Comparison of ENCODE assay signal across 14 cellular contexts in the genomic region with DNA sequence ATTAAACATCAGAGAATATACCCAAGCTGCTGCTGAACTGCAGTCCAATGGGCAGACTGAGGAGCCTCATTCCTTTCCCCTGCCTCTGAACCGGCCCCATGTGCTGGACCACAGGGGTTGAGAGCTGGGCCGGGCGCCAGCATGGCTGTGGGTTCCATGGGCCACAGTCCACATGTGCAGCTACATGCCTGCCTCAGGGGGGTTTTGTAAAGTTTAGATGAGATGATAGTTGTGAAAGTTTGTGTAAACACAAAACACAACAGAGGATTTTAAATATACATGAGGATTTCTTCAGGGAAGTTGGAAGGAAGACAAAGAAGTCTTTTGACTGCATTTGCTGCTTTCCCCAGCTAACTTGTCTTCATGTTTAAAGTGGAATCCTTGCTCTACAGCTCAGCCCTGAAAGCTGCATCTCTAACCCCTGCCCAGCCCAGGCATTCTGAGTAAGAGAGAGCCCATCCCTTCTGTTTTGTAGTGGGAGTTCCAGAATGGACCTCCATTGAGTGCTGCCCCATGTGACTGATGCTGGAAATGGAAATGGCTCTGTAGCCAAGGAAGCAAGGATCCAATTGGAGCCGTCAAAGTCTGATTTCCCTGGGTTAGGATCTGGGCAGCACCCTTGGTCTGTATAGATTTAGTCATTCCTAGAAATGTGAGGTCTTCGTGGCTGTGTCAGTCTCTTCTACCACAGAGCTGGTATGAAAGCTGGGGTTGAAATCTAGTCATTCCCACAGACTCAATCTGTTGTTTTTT. TPM values are rescaled to one million over a fixed set of nuclear protein-coding genes. Genes with fewer than 3 reads are reported as not detected.
A peak's percentile ranks its signal among the peaks of the same experiment; 100 is the strongest.
DNase-seq lines count a peak whose midpoint lies in the region; ATAC-seq, FAIRE-seq and TF ChIP-seq lines count a peak whose summit lies in the region.
"Had no signal": no experiment of that assay in that cellular context is flagged by ENCODE, and none has a peak within 500 bp of the region (broad histone marks: within the 10 kb centered on the region; RNA-seq: fewer than 3 reads in every experiment).

No MANE protein-coding gene starts in this region.

- no peak overlapping the region for H3K4me3 ChIP-seq in GM12865 (ENCODE audit: low read depth, low read length)
- no peak overlapping the region for H3K4me3 ChIP-seq in IMR-90 (ENCODE audit: insufficient read depth, low read depth, low read length)
- no peak overlapping the region for H3K4me3 ChIP-seq in fibroblast of lung (replicated peaks in 1 of 4; ENCODE audit: control extremely low read depth in 1 of 4, insufficient read depth in 1 of 4, low read depth in 3 of 4, low read length in 4 of 4)
- H3K4me3 ChIP-seq in trophoblast cell (ENCODE audit: low read depth, low read length) = no peak overlapping the region
- no peak overlapping the region for H3K4me3 ChIP-seq in tibial artery
- no peak overlapping the region for H3K4me3 ChIP-seq in small intestine (ENCODE audit: low read depth in 1 of 2, low read length in 2 of 2)
- H3K4me3 ChIP-seq: PC-9 had no signal

- H3K18ac ChIP-seq in IMR-90 (ENCODE audit: low read depth, low read length) (peak overlapping the region; percentile 17), trophoblast cell (ENCODE audit: low read length) (no peak overlapping the region)

- H4K5ac ChIP-seq in IMR-90 (ENCODE audit: low read depth, low read length) = peak overlapping the region; percentile 9; the same call in 1 of the 2 replicates

- H4K91ac ChIP-seq in IMR-90 (ENCODE audit: insufficient read depth, low read depth, low read length) (peak overlapping the region; percentile 26), trophoblast cell (ENCODE audit: low read depth, low read length) (no peak overlapping the region)

- 0 out of 2 replicates have a peak, but pooled peaks cover 1% of the 10 kb centered on the region for H3K27me3 ChIP-seq in IMR-90 (ENCODE audit: control insufficient read depth, insufficient read depth, low read length)
- H3K27me3 ChIP-seq in fibroblast of lung (ENCODE audit: control insufficient read depth, insufficient read depth, low read length) = peaks cover 2% of the 10 kb centered on the region
- no peaks in the 10 kb centered on the region for H3K27me3 ChIP-seq in trophoblast cell (ENCODE audit: insufficient read depth, low read length)
- H3K27me3 ChIP-seq in tibial artery = no peaks in the 10 kb centered on the region
- H3K27me3 ChIP-seq in small intestine (ENCODE audit: control insufficient read depth in 2 of 2, insufficient read depth in 2 of 2, low read length in 2 of 2) = no peaks in the 10 kb centered on the region

- TF ChIP-seq POLR2A in IMR-90 (IDR thresholded peaks at IDR 0.05; ENCODE audit: low read depth, low read length) = no peak

- TF ChIP-seq CTCF in GM12865 (IDR thresholded peaks at IDR 0.05; ENCODE audit: insufficient read depth, low read depth, low read length, missing control alignments) (no peak), IMR-90 (conservative IDR thresholded peaks at IDR 0.05; ENCODE audit: low read depth, low read length) (no peak), fibroblast of lung (conservative IDR thresholded peaks at IDR 0.05 in 1 of 2, IDR thresholded peaks at IDR 0.05 in 1 of 2; ENCODE audit: low read depth in 1 of 2, low read length in 2 of 2) (peak in 1 of 2 donors; percentile 14), tibial artery (IDR thresholded peaks at IDR 0.05) (no peak), GM20000 (IDR thresholded peaks at IDR 0.05; ENCODE audit: extremely low read depth, missing control alignments) (no peak)

- dilution Hi-C loops in IMR-90 (cut with HindIII; ENCODE audit: low sequenced_read_pairs, unreplicated experiment) = no loop called here

- H3K14ac ChIP-seq in IMR-90 (replicated peaks; ENCODE audit: low read depth, low read length) = peak overlapping the region; percentile 0; the same call in 1 of the 2 replicates
- no peak overlapping the region for H3K14ac ChIP-seq in trophoblast cell (ENCODE audit: low read length)

- H3K79me1 ChIP-seq in IMR-90 (ENCODE audit: low read depth in 1 of 2, low read length in 2 of 2) (no peaks in the 10 kb centered on the region), trophoblast cell (ENCODE audit: low read length) (no peaks in the 10 kb centered on the region)

- H3K79me2 ChIP-seq in fibroblast of lung (ENCODE audit: control insufficient read depth, insufficient read depth, low read length) = no peaks in the 10 kb centered on the region
- no peaks in the 10 kb centered on the region for H3K79me2 ChIP-seq in trophoblast cell (ENCODE audit: control insufficient read depth, insufficient read depth, low read length, poor library complexity)

- no TSS peak for BruUV-seq in IMR-90 (replicated peaks; lab: Mats Ljungman, UMichigan)

- POLR2A ChIA-PET in IMR-90 (lab: Charles Lee; ENCODE audit: unreplicated experiment) = interaction anchor here (0.7 kb wide), 1 partner anchor 85 kb away, joined by 5 read pairs; no protein-coding TSS in a partner anchor

- TF ChIP-seq RAD21 in IMR-90 (IDR thresholded peaks at IDR 0.05; ENCODE audit: low read length) = peak; percentile 15; the same call in 1 of the 2 replicates

- peak overlapping the region; percentile 35; the same call in 1 of the 2 replicates for H3K4ac ChIP-seq in IMR-90 (ENCODE audit: low read depth, low read length)
- no peak overlapping the region for H3K4ac ChIP-seq in trophoblast cell (ENCODE audit: low read depth, low read length)

- no peak for FAIRE-seq in small intestine (lab: Jason Lieb, UNC)

- H4K20me1 ChIP-seq in IMR-90 (ENCODE audit: insufficient read depth, low read length) (peaks cover 4% of the 10 kb centered on the region; the same call in 1 of the 2 replicates), fibroblast of lung (ENCODE audit: control insufficient read depth, extremely low read depth, insufficient read depth, low read length) (no peaks in the 10 kb centered on the region)

- H3K4me2 ChIP-seq in IMR-90 (ENCODE audit: low read depth, low read length) = peak overlapping the region; percentile 27; the same call in 1 of the 2 replicates
- H3K4me2 ChIP-seq in fibroblast of lung (ENCODE audit: extremely low read depth, insufficient read depth, low read length) = no peak overlapping the region
- H3K4me2 ChIP-seq in trophoblast cell (ENCODE audit: low read length) = no peak overlapping the region
- H3K4me2 ChIP-seq: PC-9 had no signal

- intact Hi-C loops in IMR-90 (cut with micrococcal nuclease) (loop anchor here (1.0 to 10.0 kb wide), 2 partner anchors 141 to 270 kb away; no protein-coding TSS in a partner anchor), tibial artery (cut with DNase I; ENCODE audit: low total_unique reads) (no loop called here)

- H3K27ac ChIP-seq in IMR-90 (ENCODE audit: insufficient read depth, low read length) (peak overlapping the region; percentile 55; the same call in 1 of the 2 replicates), fibroblast of lung (ENCODE audit: insufficient read depth, low read length) (no peak overlapping the region), trophoblast cell (ENCODE audit: low read depth, low read length) (no peak overlapping the region), tibial artery (no peak overlapping the region), small intestine (ENCODE audit: low read depth in 1 of 2, low read length in 1 of 2) (no peak overlapping the region)
- H3K27ac ChIP-seq: PC-9 had no signal

- H2BK5ac ChIP-seq in IMR-90 (ENCODE audit: low read depth, low read length, poor library complexity, severe bottlenecking) = no peak overlapping the region
- H2BK5ac ChIP-seq in trophoblast cell (ENCODE audit: low read depth, low read length, poor library complexity) = no peak overlapping the region

- 0 out of 3 replicates have a peak overlapping the region, but pooled peaks have one; percentile 10 for H2BK15ac ChIP-seq in IMR-90 (ENCODE audit: low read depth, low read length)

- no CpG with 5 or more reads among the region's 5 CpGs for WGBS in IMR-90 (ENCODE audit: extremely low coverage in 2 of 2, insufficient read length in 1 of 2), 2 experiments
- WGBS in trophoblast cell (ENCODE audit: extremely low coverage, insufficient coverage, insufficient read length) = no CpG with 5 or more reads among the region's 5 CpGs
- 63 to 93% (median 81%) methylated on average over 5 of the region's 5 CpGs for WGBS in small intestine, 3 donors

- DNase-seq in GM12865 (ENCODE audit: low read depth) = peak; percentile 47
- DNase-seq in IMR-90 = peak; percentile 92
- peak; percentile 83 to 89 for DNase-seq in fibroblast of lung (ENCODE audit: low read depth in 2 of 2)
- peak; percentile 41 to 82 for DNase-seq in trophoblast cell
- DNase-seq in tibial artery = no peak
- DNase-seq in small intestine = no peak
- DNase-seq in GM20000 (ENCODE audit: low spot score) = no peak
- DNase-seq: H7; kidney glomerular epithelial cell; NCI-H345; PC-9; stimulated activated naive B cell treated with anti-CD40 and anti-IgM and Interleukin-4, amounts not matched to agents 10 μg/mL and 1 μg/mL and 100 μg/mL, for 72 hours; T-helper 9 cell had no signal

- no peak overlapping the region for H2BK12ac ChIP-seq in trophoblast cell (ENCODE audit: low read length)

- H3K4me1 ChIP-seq in IMR-90 (ENCODE audit: control insufficient read depth, insufficient read depth, low read length) (peaks cover 17% of the 10 kb centered on the region), fibroblast of lung (ENCODE audit: control insufficient read depth, extremely low read depth, insufficient read depth, low read length) (peaks cover 5% of the 10 kb centered on the region), trophoblast cell (ENCODE audit: control insufficient read depth in 1 of 2, insufficient read depth in 2 of 2, low read length in 2 of 2) (peaks cover 5 to 9% of the 10 kb centered on the region in 2 experiments), tibial artery (no peaks in the 10 kb centered on the region), small intestine (ENCODE audit: control insufficient read depth in 2 of 2, insufficient read depth in 1 of 2, low read depth in 1 of 2, low read length in 1 of 2) (no peaks in the 10 kb centered on the region)

- H2BK20ac ChIP-seq in IMR-90 (ENCODE audit: low read depth, low read length) = peak overlapping the region; percentile 57

- H2AK5ac ChIP-seq in IMR-90 (ENCODE audit: low read depth, low read length) (peak overlapping the region; percentile 2; the same call in 1 of the 2 replicates), trophoblast cell (ENCODE audit: low read length) (no peak overlapping the region)

- no peak overlapping the region for H3K9ac ChIP-seq in IMR-90 (ENCODE audit: low read depth, low read length)
- no peak overlapping the region for H3K9ac ChIP-seq in fibroblast of lung (ENCODE audit: insufficient read depth, low read length)
- H3K9ac ChIP-seq in trophoblast cell (ENCODE audit: low read length) = no peak overlapping the region

- H3K23ac ChIP-seq in IMR-90 (ENCODE audit: low read depth, low read length) (0 out of 2 replicates have a peak overlapping the region, but pooled peaks have one; percentile 34), trophoblast cell (ENCODE audit: low read length) (no peak overlapping the region)

- H3K9me3 ChIP-seq in IMR-90 (ENCODE audit: control insufficient read depth, insufficient read depth, low read length) (no peaks in the 10 kb centered on the region), fibroblast of lung (ENCODE audit: control insufficient read depth, insufficient read depth, low read depth, low read length) (no peaks in the 10 kb centered on the region), trophoblast cell (ENCODE audit: insufficient read depth, low read depth, low read length) (no peaks in the 10 kb centered on the region), tibial artery (no peaks in the 10 kb centered on the region), small intestine (ENCODE audit: control insufficient read depth, low read depth) (no peaks in the 10 kb centered on the region)

- H2BK120ac ChIP-seq in IMR-90 (ENCODE audit: low read depth, low read length) (peak overlapping the region; percentile 4; the same call in 1 of the 2 replicates), trophoblast cell (ENCODE audit: insufficient read depth, low read length, poor library complexity) (no peak overlapping the region)

- H4K8ac ChIP-seq in IMR-90 (ENCODE audit: low read depth in 2 of 2, low read length in 2 of 2) (peak overlapping the region in 1 of 2 experiments; percentile 16; a peak in 1 of 4 replicates), trophoblast cell (ENCODE audit: low read depth, low read length) (no peak overlapping the region)

- no peak overlapping the region for H3K56ac ChIP-seq in IMR-90 (ENCODE audit: extremely low read depth, insufficient read depth, low read length)

- ATAC-seq in IMR-90 (ENCODE audit: low read depth) (peak; percentile 95), HG03196 (IDR thresholded peaks at IDR 0.05; ENCODE audit: unreplicated experiment) (no peak)
- ATAC-seq: stimulated activated naive B cell treated with anti-CD40 and anti-IgM and Interleukin-4, amounts not matched to agents 10 μg/mL and 1 μg/mL and 100 μg/mL, for 72 hours had no signal

- CTCF ChIA-PET in IMR-90 (lab: Yijun Ruan, JAX) = interaction anchor here (0.6 to 1.0 kb wide), 5 partner anchors 16 to 256 kb away, joined by 3 to 4 read pairs (median 3); no protein-coding TSS in a partner anchor

- no peak overlapping the region for H2AK9ac ChIP-seq in IMR-90 (replicated peaks; ENCODE audit: low read depth, low read length, poor library complexity)

- H2AFZ ChIP-seq in IMR-90 (replicated peaks; ENCODE audit: low read length, poor library complexity) = no peak overlapping the region
- no peak overlapping the region for H2AFZ ChIP-seq in fibroblast of lung (ENCODE audit: low read length)
- no peak overlapping the region for H2AFZ ChIP-seq in trophoblast cell (ENCODE audit: insufficient read depth, low read length, poor library complexity)
- H2AFZ ChIP-seq: PC-9 had no signal

- H3K9me1 ChIP-seq in IMR-90 (ENCODE audit: insufficient read depth, low read length) = peaks cover 12% of the 10 kb centered on the region; the same call in 1 of the 2 replicates

- no peak overlapping the region for H4K12ac ChIP-seq in trophoblast cell (ENCODE audit: low read depth, low read length)

- H3K36me3 ChIP-seq in IMR-90 (ENCODE audit: control insufficient read depth, insufficient read depth, low read length) (no peaks in the 10 kb centered on the region), fibroblast of lung (ENCODE audit: control insufficient read depth, insufficient read depth, low read length) (no peaks in the 10 kb centered on the region), trophoblast cell (ENCODE audit: control insufficient read depth in 1 of 2, insufficient read depth in 2 of 2, low read length in 2 of 2) (no peaks in the 10 kb centered on the region), tibial artery (peaks cover 0 to 3% (median 0%) of the 10 kb centered on the region in 3 donors), small intestine (ENCODE audit: control insufficient read depth in 2 of 2, insufficient read depth in 2 of 2, low read length in 2 of 2) (no peaks in the 10 kb centered on the region)

- in situ Hi-C loops in IMR-90 (cut with MboI; ENCODE audit: low sequenced_read_pairs) = no loop called here

RNA-seq across cellular contexts. Expression of a gene that starts 17.5 kb away (rescaled TPM):
- total RNA-seq in IMR-90 (2012; rRNA removed) (1.9 and 2.2 TPM in 2 replicates), fibroblast of lung (9.8 and 19.5 TPM in 2 replicates)
- polyA plus RNA-seq in IMR-90 (2012; rRNA removed) (3.5 and 4.3 TPM in 2 replicates), fibroblast of lung (7.6 and 15.1 TPM in 2 replicates), small intestine (1 to 10 TPM in 2 of 3 donors, under 1 TPM in 1; 0.81 to 7.5 (median 2.2) TPM)
- 3.6 and 5.2 TPM in 2 replicates for polyA plus RNA-seq in IMR-90 (2012; cell fraction: cytosol; rRNA removed)
- 10.1 and 12.4 TPM in 2 replicates for polyA plus RNA-seq in IMR-90 (2012; cell fraction: nucleus; rRNA removed; ENCODE audit: low replicate concordance)
- 5.7 and 10.8 TPM in 2 replicates for polyA plus RNA-seq in fibroblast of lung (2012)
- 20.3 and 22.0 TPM in 2 replicates for polyA minus RNA-seq in fibroblast of lung (ENCODE audit: low replicate concordance)
- polyA plus RNA-seq in trophoblast cell (2013) = 2.3 and 2.7 TPM in 2 replicates

Comparison
In these comparisons a context has a peak if more than half of its experiments do, and no peak if none do; other contexts are left out.
1. DNase-seq: peak in GM12865 (single experiment), IMR-90 (single experiment), fibroblast of lung (2 of 2) and trophoblast cell (2 of 2); none in tibial artery (0 of 2), small intestine (single experiment) and GM20000 (single experiment).